In the genomic region with DNA sequence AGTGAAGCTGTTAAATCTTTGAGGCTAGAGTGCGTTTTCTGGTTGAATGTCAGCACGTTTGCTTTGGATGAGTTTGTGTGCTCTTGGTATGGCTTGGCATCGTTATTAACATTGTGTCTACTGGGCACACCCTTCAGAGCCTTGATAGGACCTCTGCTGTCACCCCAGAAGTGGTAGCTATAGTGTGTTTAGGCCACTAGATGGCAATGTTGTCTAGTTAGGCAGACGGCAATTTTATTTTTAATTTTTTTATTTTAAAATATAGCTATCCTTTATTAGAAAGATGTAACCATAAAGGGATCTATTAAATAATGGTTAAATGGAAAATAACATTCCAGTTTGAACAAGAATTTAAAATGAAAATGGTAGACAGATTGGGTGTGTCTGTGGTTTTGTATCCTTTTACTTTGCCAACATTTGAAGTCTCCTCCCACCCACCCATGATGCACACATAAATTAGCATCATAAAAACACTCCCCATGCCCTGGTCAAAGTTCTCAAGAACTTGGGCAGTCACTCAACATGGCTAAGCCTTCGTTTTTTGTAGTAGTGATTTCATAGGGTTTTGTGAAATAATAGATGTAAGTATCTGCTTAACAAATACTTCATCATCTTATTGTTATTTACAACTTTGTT, we compare ENCODE assay signal across 8 cellular contexts.
A peak's percentile ranks its signal among the peaks of the same experiment; 100 is the strongest.
DNase-seq lines count a peak whose midpoint lies in the region; ATAC-seq and TF ChIP-seq lines count a peak whose summit lies in the region.

No MANE protein-coding gene starts in this region.

- DNase-seq in left ventricle myocardium inferior (no peak), right cardiac atrium (no peak), H9 (peak; percentile 28), mammary epithelial cell (peak; percentile 9), myocyte (ENCODE audit: low read depth) (peak; percentile 5), SKM-1 (lab: John Stamatoyannopoulos, UW; ENCODE audit: unreplicated experiment) (no peak), dedifferentiated amniotic fluid mesenchymal stem cell (ENCODE audit: extremely low spot score) (no peak)

- no peak overlapping the region for H2BK15ac ChIP-seq in H9 (ENCODE audit: low read depth, low read length)

- H3K36me3 Mint-ChIP-seq in H9 (ENCODE audit: insufficient read depth in 1 of 3, low read depth in 3 of 3): peaks cover 12 to 33% (median 23%) of the 10 kb centered on the region in 3 experiments

- WGBS in right cardiac atrium: 16% methylated on average over 5 of the region's 5 CpGs
- WGBS in H9 (ENCODE audit: extremely low coverage, insufficient read length, low lambda C conversion rate): no CpG with 5 or more reads among the region's 5 CpGs
- 6% methylated on average over 5 of the region's 5 CpGs for WGBS in mammary epithelial cell (ENCODE audit: low coverage, missing lambda C conversion rate)

- no peak overlapping the region for H3K4me3 ChIP-seq in left ventricle myocardium inferior
- H3K4me3 ChIP-seq in right cardiac atrium (ENCODE audit: low read length): no peak overlapping the region
- peak overlapping the region; percentile 46 for H3K4me3 ChIP-seq in Loucy (ENCODE audit: low read length, poor library complexity, severe bottlenecking)
- no peak overlapping the region for H3K4me3 ChIP-seq in mammary epithelial cell (replicated peaks in 1 of 3; ENCODE audit: insufficient read depth in 1 of 3, low read depth in 2 of 3, low read length in 3 of 3)

- TF ChIP-seq CTCF in left ventricle myocardium inferior (IDR thresholded peaks at IDR 0.05; ENCODE audit: borderline replicate concordance) (peak; percentile 76), H9 (conservative IDR thresholded peaks at IDR 0.05) (peak; percentile 92), Loucy (conservative IDR thresholded peaks at IDR 0.05; ENCODE audit: low read length) (peak; percentile 67), mammary epithelial cell (conservative IDR thresholded peaks at IDR 0.05 in 1 of 2, IDR thresholded peaks at IDR 0.05 in 1 of 2; ENCODE audit: extremely low read depth in 1 of 2, insufficient read depth in 1 of 2, low read depth in 1 of 2, low read length in 2 of 2) (peak; percentile 69 to 74)

- no peak overlapping the region for H2AK5ac ChIP-seq in H9 (ENCODE audit: insufficient read length, low read length)

- intact Hi-C loops in left ventricle myocardium inferior (cut with micrococcal nuclease) (no loop called here), right cardiac atrium (cut with DNase I) (loop anchor here in 1 of 4 donors (10.0 kb wide), 1 partner anchor 516 kb away; no protein-coding TSS in a partner anchor), mammary epithelial cell (cut with micrococcal nuclease) (loop anchor here (1.0 to 10.0 kb wide), 3 partner anchors 194 to 517 kb away; no protein-coding TSS in a partner anchor)

- H4K8ac ChIP-seq in H9 (replicated peaks; ENCODE audit: insufficient read length, low read depth, low read length): no peak overlapping the region

- H3F3A ChIP-seq in Loucy (ENCODE audit: low read depth): no peaks in the 10 kb centered on the region

- H3K4me2 ChIP-seq in H9 (ENCODE audit: insufficient read depth, insufficient read length, low read length) (no peak overlapping the region), Loucy (ENCODE audit: low read depth, low read length, poor library complexity, severe bottlenecking) (peak overlapping the region; percentile 28), mammary epithelial cell (ENCODE audit: insufficient read depth, low read depth, low read length) (no peak overlapping the region)

- H2BK20ac ChIP-seq in H9 (ENCODE audit: low read depth, low read length, poor library complexity, severe bottlenecking): no peak overlapping the region

- in situ Hi-C loops in mammary epithelial cell (cut with MboI; ENCODE audit: low sequenced_read_pairs in 2 of 2): loop anchor here (5.0 to 25.0 kb wide), 3 partner anchors 193 to 526 kb away; no protein-coding TSS in a partner anchor

- H4K91ac ChIP-seq in H9 (ENCODE audit: insufficient read length, low read depth, low read length): no peak overlapping the region

- H3K23me2 ChIP-seq in H9 (ENCODE audit: insufficient read length, low read depth, low read length, poor library complexity, severe bottlenecking): no peaks in the 10 kb centered on the region

- H3K23ac ChIP-seq in H9 (ENCODE audit: insufficient read length, low read depth, low read length): no peak overlapping the region

- no peak overlapping the region for H2BK12ac ChIP-seq in H9 (ENCODE audit: insufficient read length, low read depth, low read length)

- CTCF ChIA-PET in mammary epithelial cell (lab: Charles Lee; ENCODE audit: low non-redundant PET): interaction anchor here (0.5 to 1.0 kb wide), 5 partner anchors 18 to 730 kb away, joined by 3 to 8 read pairs (median 5); no protein-coding TSS in a partner anchor

- H3K4ac ChIP-seq in H9 (ENCODE audit: low read depth, low read length): no peak overlapping the region

- H2BK120ac ChIP-seq in H9 (ENCODE audit: low read depth, low read length, poor library complexity, severe bottlenecking): no peak overlapping the region

- no peaks in the 10 kb centered on the region for H3K9me2 ChIP-seq in Loucy (replicated peaks; ENCODE audit: low read depth, low read length)

- H3K4me1 ChIP-seq in left ventricle myocardium inferior: no peaks in the 10 kb centered on the region
- no peaks in the 10 kb centered on the region for H3K4me1 ChIP-seq in right cardiac atrium (ENCODE audit: control insufficient read depth, insufficient read depth, low read length)
- no peaks in the 10 kb centered on the region; the same call in 1 of the 2 replicates for H3K4me1 ChIP-seq in H9 (ENCODE audit: insufficient read depth, low read length)
- peaks cover 4% of the 10 kb centered on the region for H3K4me1 ChIP-seq in Loucy (ENCODE audit: insufficient read depth, low read length, poor library complexity, severe bottlenecking)
- no peaks in the 10 kb centered on the region for H3K4me1 ChIP-seq in mammary epithelial cell (ENCODE audit: insufficient read depth, low read length)

- no peak overlapping the region for H3T11ph ChIP-seq in H9 (ENCODE audit: low read length)

- H4K20me1 ChIP-seq in H9 (ENCODE audit: control insufficient read depth, insufficient read depth, insufficient read length) (no peaks in the 10 kb centered on the region), Loucy (ENCODE audit: insufficient read depth, low read length, poor library complexity, severe bottlenecking) (no peaks in the 10 kb centered on the region), mammary epithelial cell (ENCODE audit: insufficient read depth, low read length) (no peaks in the 10 kb centered on the region)

- no peaks in the 10 kb centered on the region for H3K27me3 Mint-ChIP-seq in H9 (ENCODE audit: low read depth)

- H3K36me3 ChIP-seq in left ventricle myocardium inferior (no peaks in the 10 kb centered on the region), Loucy (ENCODE audit: insufficient read depth, low read length) (no peaks in the 10 kb centered on the region), mammary epithelial cell (ENCODE audit: insufficient read depth, low read length) (no peaks in the 10 kb centered on the region)

- no TSS peak for BruUV-seq in mammary epithelial cell (replicated peaks; lab: Mats Ljungman, UMichigan)

- H4K5ac ChIP-seq in H9 (ENCODE audit: insufficient read length, low read depth, low read length): no peak overlapping the region

- H2AFZ ChIP-seq in H9 (ENCODE audit: low read length) (no peak overlapping the region), Loucy (ENCODE audit: low read length) (no peak overlapping the region), mammary epithelial cell (ENCODE audit: low read depth, low read length) (no peak overlapping the region)

- H3K18ac ChIP-seq in H9 (ENCODE audit: insufficient read length, low read depth, low read length): no peak overlapping the region

- no peak overlapping the region for H3K9ac ChIP-seq in H9 (ENCODE audit: extremely low read depth, insufficient read length, low read length)
- H3K9ac ChIP-seq in Loucy (ENCODE audit: low read depth, low read length, poor library complexity, severe bottlenecking): no peak overlapping the region
- H3K9ac ChIP-seq in mammary epithelial cell (ENCODE audit: insufficient read depth, low read length): no peak overlapping the region

- H3K27me3 ChIP-seq in left ventricle myocardium inferior (ENCODE audit: low read depth) (no peaks in the 10 kb centered on the region), right cardiac atrium (ENCODE audit: control insufficient read depth, insufficient read depth) (no peaks in the 10 kb centered on the region), H9 (ENCODE audit: insufficient read depth, low read length) (no peaks in the 10 kb centered on the region), Loucy (ENCODE audit: insufficient read depth, low read length, poor library complexity, severe bottlenecking) (no peaks in the 10 kb centered on the region), mammary epithelial cell (ENCODE audit: insufficient read depth, low read length) (no peaks in the 10 kb centered on the region)

- dilution Hi-C loops in mammary epithelial cell (cut with HindIII; ENCODE audit: low sequenced_read_pairs): no loop called here

- H3K56ac ChIP-seq in H9 (ENCODE audit: insufficient read length, low read depth, low read length): no peak overlapping the region

- no peak overlapping the region for H3K14ac ChIP-seq in H9 (ENCODE audit: insufficient read depth, low read length)

- H3K4me1 Mint-ChIP-seq in H9: peaks cover 20 to 22% of the 10 kb centered on the region in 2 experiments

- peaks cover 5% of the 10 kb centered on the region for H3K9me3 ChIP-seq in left ventricle myocardium inferior (replicated peaks)
- H3K9me3 ChIP-seq in right cardiac atrium (ENCODE audit: control insufficient read depth, low read length): no peaks in the 10 kb centered on the region
- no peaks in the 10 kb centered on the region for H3K9me3 ChIP-seq in H9 (ENCODE audit: control insufficient read depth, low read depth, low read length)
- no peaks in the 10 kb centered on the region for H3K9me3 ChIP-seq in Loucy (ENCODE audit: insufficient read depth, low read depth, low read length)
- H3K9me3 ChIP-seq in mammary epithelial cell (replicated peaks; ENCODE audit: insufficient read depth, low read length): no peaks in the 10 kb centered on the region

- H3K4me3 Mint-ChIP-seq in H9: no peak overlapping the region

- H3K79me2 ChIP-seq in H9 (ENCODE audit: insufficient read depth, low read length) (no peaks in the 10 kb centered on the region), Loucy (ENCODE audit: insufficient read depth, low read length) (no peaks in the 10 kb centered on the region), mammary epithelial cell (ENCODE audit: insufficient read depth, low read length) (no peaks in the 10 kb centered on the region)

- H3K27ac ChIP-seq in left ventricle myocardium inferior (replicated peaks) (no peak overlapping the region), right cardiac atrium (ENCODE audit: low read length) (no peak overlapping the region), H9 (ENCODE audit: insufficient read length, low read depth, low read length) (no peak overlapping the region), mammary epithelial cell (ENCODE audit: insufficient read depth, low read depth, low read length) (no peak overlapping the region)

- H3K9me3 Mint-ChIP-seq in H9: peaks cover 15 to 16% of the 10 kb centered on the region in 2 experiments; a peak in 4 of 5 replicates

- peak overlapping the region in 1 of 3 experiments; percentile 4; a peak in 1 of 7 replicates for H3K27ac Mint-ChIP-seq in H9

- ATAC-seq in right cardiac atrium: no peak

- no peak overlapping the region for H2BK5ac ChIP-seq in H9 (ENCODE audit: insufficient read length, low read length)

- H3K79me1 ChIP-seq in H9 (ENCODE audit: insufficient read depth, low read depth, low read length, poor library complexity, severe bottlenecking): no peaks in the 10 kb centered on the region

Comparison
In these comparisons a context has a peak if more than half of its experiments do, and no peak if none do; other contexts are left out.
1. DNase-seq: peak in H9 (single experiment), mammary epithelial cell (single experiment) and myocyte (single experiment); none in left ventricle myocardium inferior (single experiment), right cardiac atrium (0 of 3), SKM-1 (single experiment) and dedifferentiated amniotic fluid mesenchymal stem cell (single experiment).
2. Peak in every context shown above with its lines, with median percentiles within 50 percentile points of each other: CTCF ChIP-seq.